Comparison of ENCODE assay signal across 8 cellular contexts in the genomic region with DNA sequence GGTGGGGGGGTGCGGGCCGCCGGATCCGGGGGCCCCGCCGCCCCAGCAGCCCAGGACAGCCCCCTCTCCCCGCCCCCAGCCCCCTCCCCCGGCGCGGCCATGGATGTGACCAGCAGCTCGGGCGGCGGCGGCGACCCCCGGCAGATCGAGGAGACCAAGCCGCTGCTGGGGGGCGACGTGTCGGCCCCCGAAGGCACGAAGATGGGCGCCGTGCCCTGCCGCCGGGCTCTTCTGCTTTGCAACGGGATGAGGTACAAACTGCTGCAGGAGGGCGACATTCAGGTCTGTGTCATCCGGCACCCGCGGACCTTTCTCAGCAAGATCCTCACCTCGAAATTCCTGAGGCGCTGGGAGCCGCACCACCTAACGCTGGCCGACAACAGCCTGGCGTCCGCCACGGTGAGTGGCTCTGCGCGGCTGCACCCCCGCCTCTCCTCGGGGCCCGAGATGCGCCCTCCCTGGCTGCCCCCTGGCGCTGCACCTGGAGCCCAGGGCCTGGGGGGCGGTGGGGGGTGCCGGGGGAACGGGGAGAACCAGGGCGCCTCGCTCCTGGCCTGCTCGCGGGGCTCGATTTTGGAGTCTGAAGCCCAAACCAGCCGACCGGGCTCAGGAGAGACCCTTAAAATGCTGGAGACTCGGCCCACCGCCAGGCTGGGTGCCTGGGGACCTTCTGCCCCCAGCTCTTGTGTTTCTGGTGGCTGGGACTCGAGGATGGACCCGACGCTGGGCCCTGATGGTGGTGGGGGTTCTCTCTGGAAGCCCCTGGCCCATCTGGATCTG. TPM values are rescaled to one million over a fixed set of nuclear protein-coding genes. Genes with fewer than 3 reads are reported as not detected.
DNase-seq lines count a peak whose midpoint lies in the region; ATAC-seq, FAIRE-seq and TF ChIP-seq lines count a peak whose summit lies in the region.

No MANE protein-coding gene starts in this region.

- DNase-seq in A673 (ENCODE audit: low spot score) (peak; percentile 22), GM12891 (ENCODE audit: insufficient read length, low spot score) (peak; percentile 73), dermis blood vessel endothelial cell (peak; percentile 52), lung microvascular endothelial cell (ENCODE audit: low read depth in 2 of 2) (peak; percentile 44 to 45), thoracic aorta (ENCODE audit: low spot score) (no peak)

- BruUV-seq in A673 (replicated peaks; lab: Mats Ljungman, UMichigan), result no TSS peak

- CTCF ChIA-PET in A673 (lab: Charles Lee), result no interaction called here

- TF ChIP-seq POLR2A in GM12891 (IDR thresholded peaks at IDR 0.05; ENCODE audit: low read depth, low read length), result no peak

- peak; percentile 55 for FAIRE-seq in GM12891 (lab: Jason Lieb, UNC)

- ATAC-seq in HG03442 (IDR thresholded peaks at IDR 0.05; ENCODE audit: unreplicated experiment) (peak; percentile 28), thoracic aorta (ENCODE audit: insufficient number of reproducible peaks, low FRiP score, low read depth) (no peak), HG02678 (IDR thresholded peaks at IDR 0.05; ENCODE audit: unreplicated experiment) (no peak)

- peaks cover 17% of the 10 kb centered on the region for H3K27me3 ChIP-seq in A673 (replicated peaks; ENCODE audit: insufficient read depth, low read depth, low read length, poor library complexity)
- H3K27me3 ChIP-seq in thoracic aorta (replicated peaks; ENCODE audit: insufficient read depth), result no peaks in the 10 kb centered on the region

- H3K9me3 ChIP-seq in A673 (ENCODE audit: low read depth, low read length, poor library complexity, severe bottlenecking) (no peaks in the 10 kb centered on the region), thoracic aorta (no peaks in the 10 kb centered on the region)

- H3K4me3 ChIP-seq in A673 (ENCODE audit: low read depth, low read length, poor library complexity, severe bottlenecking), result peak overlapping the region; percentile 71
- peak overlapping the region; percentile 72 for H3K4me3 ChIP-seq in thoracic aorta

- POLR2A ChIA-PET in A673 (lab: Charles Lee; ENCODE audit: low non-redundant PET), result no interaction called here

- no peaks in the 10 kb centered on the region for H3K36me3 ChIP-seq in A673 (ENCODE audit: insufficient read depth, low read length, poor library complexity, severe bottlenecking)
- H3K36me3 ChIP-seq in thoracic aorta, result no peaks in the 10 kb centered on the region

- peak; percentile 31 for TF ChIP-seq CTCF in A673 (conservative IDR thresholded peaks at IDR 0.05; ENCODE audit: low read depth, low read length)
- TF ChIP-seq CTCF in VCaP (conservative IDR thresholded peaks at IDR 0.05), result peak; percentile 24; the same call in 1 of the 2 replicates
- TF ChIP-seq CTCF in thoracic aorta (IDR thresholded peaks at IDR 0.05), result peak; percentile 15

- intact Hi-C loops in A673 (cut with micrococcal nuclease; ENCODE audit: unreplicated experiment), result no loop called here

- H3K27ac ChIP-seq in A673 (ENCODE audit: low read depth, low read length, poor library complexity, severe bottlenecking), result peak overlapping the region; percentile 57
- H3K27ac ChIP-seq in VCaP, result peak overlapping the region; percentile 83
- peak overlapping the region in 1 of 2 donors; percentile 32 for H3K27ac ChIP-seq in thoracic aorta

- H3K4me1 ChIP-seq in A673 (ENCODE audit: insufficient read depth, low read length, poor library complexity, severe bottlenecking) (peaks cover 6% of the 10 kb centered on the region), thoracic aorta (ENCODE audit: control insufficient read depth in 1 of 2, low read depth in 2 of 2) (peaks cover 8 to 13% of the 10 kb centered on the region in 2 donors)

TF ChIP-seq in GM12891, 5 proteins besides CTCF, POLR2A, EP300 and RAD21:
- no peak for TF ChIP-seq PAX5 (IDR thresholded peaks at IDR 0.05; ENCODE audit: insufficient read depth, low read length, severe bottlenecking)
- TF ChIP-seq POU2F2 (IDR thresholded peaks at IDR 0.05; ENCODE audit: low read depth, low read length), result no peak
- TF ChIP-seq SPI1 (IDR thresholded peaks at IDR 0.05; ENCODE audit: low read depth, low read length), result no peak
- TF ChIP-seq POLR2AphosphoS5 (IDR thresholded peaks at IDR 0.05; ENCODE audit: low read depth, low read length), result no peak
- TF ChIP-seq TAF1 (IDR thresholded peaks at IDR 0.05; ENCODE audit: low read depth, low read length), result no peak

RNA-seq across cellular contexts. Expression of a gene that starts 0.7 kb away (rescaled TPM):
- total RNA-seq in A673 (2021) (24.7 and 25.5 TPM in 2 replicates), dermis blood vessel endothelial cell (39.0 and 64.7 TPM in 2 replicates), lung microvascular endothelial cell (8.5 and 10.3 TPM in 2 replicates), thoracic aorta (10 to 100 TPM; 20.8 to 46.8 TPM)
- 15.3 TPM for polyA plus RNA-seq in GM12891 (2012; ENCODE audit: low read depth, missing spikeins)
